Comparison of ENCODE assay signal across 23 cellular contexts in genomic region chr6:109204511-109204910, GRCh38.
"Had no signal": no experiment of that assay in that cellular context is flagged by ENCODE, and none has a peak within 500 bp of the region (broad histone marks: within the 10 kb centered on the region; RNA-seq: fewer than 3 reads in every experiment).

No MANE protein-coding gene starts in this region.

- H3K36me3 Mint-ChIP-seq: immature natural killer cell; mesothelial cell of epicardium; naive B cell; natural killer cell treated with Interleukin-12 subunit alpha and Interleukin-12 subunit beta and Interleukin-15 and Interleukin-18, amount 100 ng/mL, for 72 hours; stimulated activated memory B cell treated with anti-CD40 and anti-IgM and Interleukin-4, amounts not matched to agents 10 μg/mL and 1 μg/mL and 100 μg/mL, for 72 hours had no signal

- H3K4me1 Mint-ChIP-seq: immature natural killer cell; mesothelial cell of epicardium; naive B cell; stimulated activated memory B cell treated with anti-CD40 and anti-IgM and Interleukin-4, amounts not matched to agents 10 μg/mL and 1 μg/mL and 100 μg/mL, for 72 hours had no signal

- DNase-seq: hypothalamus; immature natural killer cell; left ventricle myocardium inferior; naive B cell; ovary; retina; right cardiac atrium; small intestine; spleen; stimulated activated CD4-positive, alpha-beta T cell treated with anti-CD3 and anti-CD28 coated beads, Interleukin-4, amount 100 ng/mL, for 24 hours; stimulated activated CD8-positive, alpha-beta memory T cell treated with anti-CD3 and anti-CD28 coated beads, Interleukin-4, amount 100 ng/mL, for 48 hours; stimulated activated naive CD8-positive, alpha-beta T cell treated with anti-CD3 and anti-CD28 coated beads, Interleukin-15, Interleukin-2, amounts not matched to agents 100 U/mL and 50 U/mL, for 24 hours; stomach; testis; thyroid gland; transverse colon; upper lobe of left lung had no signal

- H3K4me3 Mint-ChIP-seq: immature natural killer cell; mesothelial cell of epicardium; naive B cell; natural killer cell treated with Interleukin-12 subunit alpha and Interleukin-12 subunit beta and Interleukin-15 and Interleukin-18, amount 100 ng/mL, for 72 hours; stimulated activated memory B cell treated with anti-CD40 and anti-IgM and Interleukin-4, amounts not matched to agents 10 μg/mL and 1 μg/mL and 100 μg/mL, for 72 hours had no signal

- H3K27ac Mint-ChIP-seq: immature natural killer cell; mesothelial cell of epicardium; naive B cell; natural killer cell treated with Interleukin-12 subunit alpha and Interleukin-12 subunit beta and Interleukin-15 and Interleukin-18, amount 100 ng/mL, for 72 hours; progenitor cell of endocrine pancreas; stimulated activated memory B cell treated with anti-CD40 and anti-IgM and Interleukin-4, amounts not matched to agents 10 μg/mL and 1 μg/mL and 100 μg/mL, for 72 hours had no signal

- FAIRE-seq: islet of Langerhans, small intestine had no signal

- H3K9me3 Mint-ChIP-seq: immature natural killer cell; naive B cell; natural killer cell treated with Interleukin-12 subunit alpha and Interleukin-12 subunit beta and Interleukin-15 and Interleukin-18, amount 100 ng/mL, for 72 hours; stimulated activated memory B cell treated with anti-CD40 and anti-IgM and Interleukin-4, amounts not matched to agents 10 μg/mL and 1 μg/mL and 100 μg/mL, for 72 hours had no signal

- ATAC-seq: natural killer cell treated with Interleukin-12 subunit alpha and Interleukin-12 subunit beta and Interleukin-15 and Interleukin-18, amount 100 ng/mL, for 72 hours; right cardiac atrium; sciatic nerve; stimulated activated memory B cell treated with anti-CD40 and anti-IgM and Interleukin-4, amounts not matched to agents 10 μg/mL and 1 μg/mL and 100 μg/mL, for 72 hours; stimulated activated naive CD8-positive, alpha-beta T cell treated with anti-CD3 and anti-CD28 coated beads, Interleukin-15, Interleukin-2, amounts not matched to agents 100 U/mL and 50 U/mL, for 24 hours had no signal

- H3K27me3 Mint-ChIP-seq: naive B cell; progenitor cell of endocrine pancreas; stimulated activated memory B cell treated with anti-CD40 and anti-IgM and Interleukin-4, amounts not matched to agents 10 μg/mL and 1 μg/mL and 100 μg/mL, for 72 hours had no signal
